Comparison of ENCODE assay signal across 24 cellular contexts in the genomic region with DNA sequence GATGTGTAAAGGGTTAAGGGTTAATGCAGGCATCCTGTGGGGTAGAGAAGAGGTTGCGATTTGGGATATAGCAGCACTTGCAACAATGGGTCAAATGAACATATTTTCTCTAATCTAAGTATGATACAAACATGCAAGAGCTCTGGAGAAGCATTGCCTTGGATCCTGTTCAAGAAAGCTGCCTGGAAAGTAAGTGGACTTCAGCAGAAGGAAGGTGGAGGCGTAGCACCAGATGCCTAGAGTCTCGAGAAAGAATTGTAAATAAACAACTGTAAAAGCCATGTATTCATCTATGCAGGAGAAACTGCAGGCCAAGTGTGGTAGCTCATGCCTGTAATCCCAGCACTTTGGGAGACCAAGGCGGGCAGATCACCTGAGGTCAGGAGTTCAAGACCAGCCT.
"Had no signal": no experiment of that assay in that cellular context is flagged by ENCODE, and none has a peak within 500 bp of the region (broad histone marks: within the 10 kb centered on the region; RNA-seq: fewer than 3 reads in every experiment).

No MANE protein-coding gene starts in this region.

- DNase-seq: activated CD4-positive, alpha-beta T cell treated with anti-CD3 and anti-CD28 coated beads, Interleukin-2, amount 10 ng/mL, durations not matched to agents 7 days and 5 days; activated CD8-positive, alpha-beta memory T cell treated with anti-CD3 and anti-CD28 coated beads, Interleukin-2, amount 10 ng/mL, durations not matched to agents 7 days and 5 days; activated CD8-positive, alpha-beta T cell treated with anti-CD3 and anti-CD28 coated beads for 36 hours; activated gamma-delta T cell; activated naive CD4-positive, alpha-beta T cell treated with anti-CD3 and anti-CD28 coated beads, Interleukin-2, amount 50 U/mL, for 16 hours; activated T-cell treated with anti-CD3 and anti-CD28 coated beads for 4 hours; adrenal gland; colonic mucosa; erythroblast; foreskin melanocyte; kidney glomerular epithelial cell; left lung; pancreas; psoas muscle; spleen; stimulated activated CD4-positive, alpha-beta T cell treated with anti-CD3 and anti-CD28 coated beads, Interleukin-4, amount 100 ng/mL, for 1 hour; stimulated activated naive CD8-positive, alpha-beta T cell treated with anti-CD3 and anti-CD28 coated beads, Interleukin-15, Interleukin-2, amounts not matched to agents 100 U/mL and 50 U/mL, for 24 hours; transverse colon had no signal

- H3K9me3 ChIP-seq: adrenal gland, colonic mucosa, left lung, pancreas, psoas muscle, right atrium auricular region, spleen, transverse colon had no signal

- H3K36me3 ChIP-seq: adrenal gland, colonic mucosa, left lung, pancreas, right atrium auricular region, spleen, transverse colon had no signal

- H3K4me1 ChIP-seq: adrenal gland, colonic mucosa, pancreas, psoas muscle, right atrium auricular region, transverse colon had no signal

- H3K4me3 ChIP-seq: adrenal gland, colonic mucosa, left lung, lung, pancreas, psoas muscle, right atrium auricular region, spleen, transverse colon had no signal

- H3K27me3 Mint-ChIP-seq: activated CD4-positive, alpha-beta T cell treated with anti-CD3 and anti-CD28 coated beads, Interleukin-2, amount 10 ng/mL, durations not matched to agents 7 days and 5 days; activated CD8-positive, alpha-beta memory T cell treated with anti-CD3 and anti-CD28 coated beads, Interleukin-2, amount 10 ng/mL, durations not matched to agents 7 days and 5 days; activated CD8-positive, alpha-beta T cell treated with anti-CD3 and anti-CD28 coated beads for 36 hours; central memory CD8-positive, alpha-beta T cell had no signal

- ATAC-seq: activated CD4-positive, CD25-positive, alpha-beta regulatory T cell treated with anti-CD3 and anti-CD28 coated beads, Interleukin-2, amount 50 U/mL, for 24 hours; activated CD8-positive, alpha-beta memory T cell treated with anti-CD3 and anti-CD28 coated beads, Interleukin-2, amount 10 ng/mL, durations not matched to agents 7 days and 5 days; activated CD8-positive, alpha-beta T cell treated with anti-CD3 and anti-CD28 coated beads for 36 hours; left lung; pancreas; psoas muscle; stimulated activated naive CD8-positive, alpha-beta T cell treated with anti-CD3 and anti-CD28 coated beads, Interleukin-15, Interleukin-2, amounts not matched to agents 100 U/mL and 50 U/mL, for 24 hours had no signal

- H3K27ac Mint-ChIP-seq: activated CD4-positive, alpha-beta T cell treated with anti-CD3 and anti-CD28 coated beads, Interleukin-2, amount 10 ng/mL, durations not matched to agents 7 days and 5 days; activated CD8-positive, alpha-beta memory T cell treated with anti-CD3 and anti-CD28 coated beads, Interleukin-2, amount 10 ng/mL, durations not matched to agents 7 days and 5 days; activated CD8-positive, alpha-beta T cell treated with anti-CD3 and anti-CD28 coated beads for 36 hours; nephron; T-helper 2 cell treated with Interferon-gamma antibody and Interleukin-4, amounts not matched to agents 5 μg/mL and 100 μg/mL, for 36 hours had no signal

- H3K4me3 Mint-ChIP-seq: activated CD4-positive, alpha-beta T cell treated with anti-CD3 and anti-CD28 coated beads, Interleukin-2, amount 10 ng/mL, durations not matched to agents 7 days and 5 days; activated CD8-positive, alpha-beta memory T cell treated with anti-CD3 and anti-CD28 coated beads, Interleukin-2, amount 10 ng/mL, durations not matched to agents 7 days and 5 days; activated CD8-positive, alpha-beta T cell treated with anti-CD3 and anti-CD28 coated beads for 36 hours; central memory CD8-positive, alpha-beta T cell; nephron; T-helper 2 cell treated with Interferon-gamma antibody and Interleukin-4, amounts not matched to agents 5 μg/mL and 100 μg/mL, for 36 hours had no signal

- H3K9me3 Mint-ChIP-seq: activated CD4-positive, alpha-beta T cell treated with anti-CD3 and anti-CD28 coated beads, Interleukin-2, amount 10 ng/mL, durations not matched to agents 7 days and 5 days; activated CD8-positive, alpha-beta T cell treated with anti-CD3 and anti-CD28 coated beads for 36 hours; central memory CD8-positive, alpha-beta T cell; nephron; T-helper 2 cell treated with Interferon-gamma antibody and Interleukin-4, amounts not matched to agents 5 μg/mL and 100 μg/mL, for 36 hours had no signal

- H3K27me3 ChIP-seq: adrenal gland, colonic mucosa, left lung, pancreas, right atrium auricular region, spleen, transverse colon had no signal

- H3K4me1 Mint-ChIP-seq: central memory CD8-positive, alpha-beta T cell; nephron had no signal
